Comparison of ENCODE assay signal across 9 cellular contexts in the genomic region with DNA sequence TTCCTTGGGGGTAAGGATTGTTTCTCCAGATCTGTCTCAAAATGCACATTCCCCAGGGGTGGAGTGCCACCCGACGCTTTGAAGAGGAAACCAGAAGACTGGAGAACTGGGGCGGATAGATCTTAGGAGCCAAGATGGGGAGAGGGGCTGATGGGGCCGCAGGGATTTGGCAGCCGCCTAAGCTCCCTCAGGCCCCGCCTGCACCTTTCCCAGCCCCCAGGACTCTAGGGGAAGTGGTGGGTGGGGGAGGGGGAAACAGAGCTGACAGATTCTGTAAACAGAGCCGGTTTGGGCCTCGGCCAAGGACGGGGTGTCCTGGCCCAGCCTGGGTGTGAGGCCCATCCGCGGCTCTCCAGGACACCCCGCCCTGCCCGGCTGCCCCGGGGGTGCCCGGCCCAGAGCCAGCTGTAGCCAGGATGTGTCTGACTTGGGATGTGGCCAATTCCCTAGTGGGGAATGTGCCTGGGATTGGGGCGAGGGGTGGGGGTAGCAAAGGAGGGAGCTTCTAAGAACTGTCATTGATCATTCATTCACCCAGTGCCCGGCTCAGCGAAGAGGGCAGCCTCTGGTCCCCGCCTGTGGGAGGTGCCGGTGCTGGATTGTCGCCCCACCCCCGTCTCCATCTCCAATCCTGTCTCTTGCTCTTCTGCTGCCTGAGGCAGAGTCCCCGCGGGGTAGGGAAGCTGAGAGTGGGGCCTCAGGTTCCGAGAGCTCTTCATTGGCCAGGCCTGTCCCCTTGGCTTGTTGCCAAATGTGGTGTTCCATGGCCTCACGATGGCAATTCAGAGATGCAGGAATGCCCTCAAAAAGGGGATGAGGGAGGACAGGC. TPM values are rescaled to one million over a fixed set of nuclear protein-coding genes. Genes with fewer than 3 reads are reported as not detected.
DNase-seq lines count a peak whose midpoint lies in the region; ATAC-seq, FAIRE-seq and TF ChIP-seq lines count a peak whose summit lies in the region.
"Had no signal": no experiment of that assay in that cellular context is flagged by ENCODE, and none has a peak within 500 bp of the region (broad histone marks: within the 10 kb centered on the region; RNA-seq: fewer than 3 reads in every experiment).

No MANE protein-coding gene starts in this region.

- no peaks in the 10 kb centered on the region for H3K36me3 Mint-ChIP-seq in natural killer cell

- H3K36me3 ChIP-seq in tibial nerve: no peaks in the 10 kb centered on the region

- peak overlapping the region; percentile 79 for H3K4me3 Mint-ChIP-seq in natural killer cell

- peak overlapping the region; percentile 90 to 99 (median 96) for H3K27ac ChIP-seq in tibial nerve

- TF ChIP-seq CTCF in foreskin fibroblast (IDR thresholded peaks at IDR 0.05; ENCODE audit: low read depth, low read length) (no peak), natural killer cell (IDR thresholded peaks at IDR 0.05) (no peak), tibial nerve (IDR thresholded peaks at IDR 0.05) (peak in 1 of 5 experiments; percentile 52)

- H3K4me1 ChIP-seq in tibial nerve: peaks cover 0 to 38% (median 15%) of the 10 kb centered on the region in 4 donors

- H3K9me3 Mint-ChIP-seq in natural killer cell: no peaks in the 10 kb centered on the region

- FAIRE-seq in RCC 7860 (lab: Jason Lieb, UNC): peak; percentile 84
- FAIRE-seq: TTC549 had no signal

- no peaks in the 10 kb centered on the region for H3K27me3 ChIP-seq in tibial nerve

- no peaks in the 10 kb centered on the region for H3K9me3 ChIP-seq in tibial nerve

- intact Hi-C loops in natural killer cell (cut with micrococcal nuclease): no loop called here

- no peak for TF ChIP-seq RAD21 in Ishikawa (IDR thresholded peaks at IDR 0.05; ENCODE audit: low read depth)

- peak overlapping the region; percentile 45 to 77 for H3K27ac Mint-ChIP-seq in natural killer cell

- H3K4me3 ChIP-seq in foreskin fibroblast (ENCODE audit: low read depth in 1 of 2, low read length in 2 of 2) (peak overlapping the region; percentile 39 to 49), tibial nerve (peak overlapping the region; percentile 38 to 59 (median 50))

- no peak for TF ChIP-seq EP300 in Ishikawa (IDR thresholded peaks at IDR 0.05; ENCODE audit: borderline replicate concordance)
- peak; percentile 93 to 94 for TF ChIP-seq EP300 in tibial nerve (IDR thresholded peaks at IDR 0.05)

- WGBS in tibial nerve, 2 donors: 3% methylated on average over 19 to 26 of the region's 26 CpGs

- H3K4me1 Mint-ChIP-seq in natural killer cell: peaks cover 5 to 13% of the 10 kb centered on the region in 2 donors

- peak; percentile 45 for DNase-seq in CD1c-positive myeloid dendritic cell (ENCODE audit: extremely low spot score)
- DNase-seq in RCC 7860 (ENCODE audit: low spot score): peak; percentile 85
- peak; percentile 10 for DNase-seq in activated gamma-delta T cell treated with anti-CD3 and anti-CD28 coated beads, Interleukin-2, amount 50 U/mL, for 16 hours (ENCODE audit: low read depth)
- DNase-seq in foreskin fibroblast: peak; percentile 93 to 96
- peak; percentile 25 for DNase-seq in natural killer cell
- peak; percentile 99 for DNase-seq in tibial nerve (ENCODE audit: low spot score in 2 of 2)

- ATAC-seq in GM19455 (IDR thresholded peaks at IDR 0.05; ENCODE audit: unreplicated experiment) (peak; percentile 23), natural killer cell (peak; percentile 51 to 61 (median 60))

- no peaks in the 10 kb centered on the region for H3K27me3 Mint-ChIP-seq in natural killer cell (ENCODE audit: low read depth in 2 of 2)

- TF ChIP-seq POLR2A in tibial nerve (IDR thresholded peaks at IDR 0.05): peak in 1 of 2 donors; percentile 15

TF ChIP-seq in Ishikawa, 13 proteins besides CTCF, POLR2A, EP300 and RAD21:
- TF ChIP-seq TAF1 (IDR thresholded peaks at IDR 0.05; ENCODE audit: low read depth) (no peak; the same call in 1 of the 2 replicates), YY1 (IDR thresholded peaks at IDR 0.05; ENCODE audit: low read depth) (no peak), CREB1 (IDR thresholded peaks at IDR 0.05; ENCODE audit: low read depth) (no peak), FOXM1 (IDR thresholded peaks at IDR 0.05; ENCODE audit: borderline replicate concordance, low read depth) (no peak; the same call in 1 of the 2 replicates), ZBTB7A (IDR thresholded peaks at IDR 0.05; ENCODE audit: low read depth) (peak; percentile 53; the same call in 1 of the 2 replicates), TEAD4 (IDR thresholded peaks at IDR 0.05) (0 out of 2 replicates have a peak, but pooled peaks have one; percentile 24), EGR1 (IDR thresholded peaks at IDR 0.05) (no peak), NFIC (IDR thresholded peaks at IDR 0.05) (peak; percentile 90), CEBPB (IDR thresholded peaks at IDR 0.05) (no peak), TCF12 (IDR thresholded peaks at IDR 0.05; ENCODE audit: low read depth) (0 out of 2 replicates have a peak, but pooled peaks have one; percentile 54)
- TF ChIP-seq, protein P1, sequence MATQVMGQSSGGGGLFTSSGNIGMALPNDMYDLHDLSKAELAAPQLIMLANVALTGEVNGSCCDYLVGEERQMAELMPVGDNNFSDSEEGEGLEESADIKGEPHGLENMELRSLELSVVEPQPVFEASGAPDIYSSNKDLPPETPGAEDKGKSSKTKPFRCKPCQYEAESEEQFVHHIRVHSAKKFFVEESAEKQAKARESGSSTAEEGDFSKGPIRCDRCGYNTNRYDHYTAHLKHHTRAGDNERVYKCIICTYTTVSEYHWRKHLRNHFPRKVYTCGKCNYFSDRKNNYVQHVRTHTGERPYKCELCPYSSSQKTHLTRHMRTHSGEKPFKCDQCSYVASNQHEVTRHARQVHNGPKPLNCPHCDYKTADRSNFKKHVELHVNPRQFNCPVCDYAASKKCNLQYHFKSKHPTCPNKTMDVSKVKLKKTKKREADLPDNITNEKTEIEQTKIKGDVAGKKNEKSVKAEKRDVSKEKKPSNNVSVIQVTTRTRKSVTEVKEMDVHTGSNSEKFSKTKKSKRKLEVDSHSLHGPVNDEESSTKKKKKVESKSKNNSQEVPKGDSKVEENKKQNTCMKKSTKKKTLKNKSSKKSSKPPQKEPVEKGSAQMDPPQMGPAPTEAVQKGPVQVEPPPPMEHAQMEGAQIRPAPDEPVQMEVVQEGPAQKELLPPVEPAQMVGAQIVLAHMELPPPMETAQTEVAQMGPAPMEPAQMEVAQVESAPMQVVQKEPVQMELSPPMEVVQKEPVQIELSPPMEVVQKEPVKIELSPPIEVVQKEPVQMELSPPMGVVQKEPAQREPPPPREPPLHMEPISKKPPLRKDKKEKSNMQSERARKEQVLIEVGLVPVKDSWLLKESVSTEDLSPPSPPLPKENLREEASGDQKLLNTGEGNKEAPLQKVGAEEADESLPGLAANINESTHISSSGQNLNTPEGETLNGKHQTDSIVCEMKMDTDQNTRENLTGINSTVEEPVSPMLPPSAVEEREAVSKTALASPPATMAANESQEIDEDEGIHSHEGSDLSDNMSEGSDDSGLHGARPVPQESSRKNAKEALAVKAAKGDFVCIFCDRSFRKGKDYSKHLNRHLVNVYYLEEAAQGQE (IDR thresholded peaks at IDR 0.05; ENCODE audit: low read depth): no peak
- TF ChIP-seq, protein P2, sequence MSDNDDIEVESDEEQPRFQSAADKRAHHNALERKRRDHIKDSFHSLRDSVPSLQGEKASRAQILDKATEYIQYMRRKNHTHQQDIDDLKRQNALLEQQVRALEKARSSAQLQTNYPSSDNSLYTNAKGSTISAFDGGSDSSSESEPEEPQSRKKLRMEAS (IDR thresholded peaks at IDR 0.05): peak; percentile 1; the same call in 1 of the 2 replicates
- TF ChIP-seq, protein P3, sequence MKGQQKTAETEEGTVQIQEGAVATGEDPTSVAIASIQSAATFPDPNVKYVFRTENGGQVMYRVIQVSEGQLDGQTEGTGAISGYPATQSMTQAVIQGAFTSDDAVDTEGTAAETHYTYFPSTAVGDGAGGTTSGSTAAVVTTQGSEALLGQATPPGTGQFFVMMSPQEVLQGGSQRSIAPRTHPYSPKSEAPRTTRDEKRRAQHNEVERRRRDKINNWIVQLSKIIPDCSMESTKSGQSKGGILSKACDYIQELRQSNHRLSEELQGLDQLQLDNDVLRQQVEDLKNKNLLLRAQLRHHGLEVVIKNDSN (IDR thresholded peaks at IDR 0.05): no peak

RNA-seq across cellular contexts. Expression of a gene that starts 54.8 kb away (rescaled TPM):
- 10 to 100 TPM; 12.3 to 15.5 (median 13.4) TPM for total RNA-seq in natural killer cell
- total RNA-seq in tibial nerve: 10 to 100 TPM; 13.9 to 37.6 (median 18.5) TPM

RNA-seq across cellular contexts. Expression of a gene that starts 59.0 kb away (rescaled TPM):
- total RNA-seq in natural killer cell (100 to 1,000 TPM; 130 to 174 (median 173) TPM), tibial nerve (10 to 100 TPM; 58.8 to 90.6 (median 73.9) TPM)

Comparison
In these comparisons a context has a peak if more than half of its experiments do, and no peak if none do; other contexts are left out.
1. Peak in every context shown above with its lines: DNase-seq, ATAC-seq, H3K4me3 ChIP-seq and H3K27ac ChIP-seq.
2. DNase-seq: peak in every context shown above with its lines; median percentile 99 in tibial nerve; 94 in foreskin fibroblast; 85 in RCC 7860; 45 in CD1c-positive myeloid dendritic cell; 25 in natural killer cell; 10 in activated gamma-delta T cell treated with anti-CD3 and anti-CD28 coated beads, Interleukin-2, amount 50 U/mL, for 16 hours.